13 cellular contexts compared by ENCODE assay signal in genomic region chr1:39110882-39111281, GRCh38.
A peak's percentile ranks its signal among the peaks of the same experiment; 100 is the strongest.
DNase-seq lines count a peak whose midpoint lies in the region; TF ChIP-seq lines count a peak whose summit lies in the region.
"Had no signal": no experiment of that assay in that cellular context is flagged by ENCODE, and none has a peak within 500 bp of the region (broad histone marks: within the 10 kb centered on the region; RNA-seq: fewer than 3 reads in every experiment).

No MANE protein-coding gene starts in this region.

- H3K27me3 ChIP-seq in testis: no peaks in the 10 kb centered on the region
- H3K27me3 ChIP-seq: colonic mucosa had no signal

- POLR2A ChIA-PET in MCF 10A (lab: Yijun Ruan, JAX): interaction anchor here (0.7 to 14.3 kb wide), 11 partner anchors 8 to 298 kb away, joined by 3 to 427 read pairs (median 6); no protein-coding TSS in a partner anchor
- POLR2A ChIA-PET in activated CD4-positive, alpha-beta memory T cell treated with anti-CD3 and anti-CD28 coated beads for 36 hours (lab: Charles Lee): no interaction called here

- peak overlapping the region; percentile 14 to 33 for H3K27ac ChIP-seq in testis
- H3K27ac ChIP-seq: colonic mucosa, parathyroid adenoma had no signal

- H3K9me3 ChIP-seq in testis: no peaks in the 10 kb centered on the region
- H3K9me3 ChIP-seq: colonic mucosa had no signal

- peaks cover 41% of the 10 kb centered on the region for H3K4me1 ChIP-seq in testis

- H3K4me3 ChIP-seq in testis: no peak overlapping the region
- H3K4me3 ChIP-seq: colonic mucosa had no signal

- no peak for TF ChIP-seq POLR2A in testis (IDR thresholded peaks at IDR 0.05)

- H3K4me1 Mint-ChIP-seq in HFFc6 (ENCODE audit: low read depth) (peaks cover 17% of the 10 kb centered on the region), MCF 10A (ENCODE audit: insufficient read depth, unreplicated experiment) (peaks cover 20% of the 10 kb centered on the region)
- H3K4me1 Mint-ChIP-seq in activated CD4-positive, alpha-beta memory T cell treated with anti-CD3 and anti-CD28 coated beads for 36 hours (ENCODE audit: low read depth): peaks cover 14% of the 10 kb centered on the region

- peak overlapping the region; percentile 98 for H3K27ac Mint-ChIP-seq in HFFc6
- H3K27ac Mint-ChIP-seq in MCF 10A (ENCODE audit: low read depth, unreplicated experiment): no peak overlapping the region
- no peak overlapping the region for H3K27ac Mint-ChIP-seq in activated CD4-positive, alpha-beta memory T cell treated with anti-CD3 and anti-CD28 coated beads for 36 hours

- H3K36me3 Mint-ChIP-seq in HFFc6 (ENCODE audit: low read depth) (peaks cover 6% of the 10 kb centered on the region; the same call in 1 of the 2 replicates), MCF 10A (ENCODE audit: insufficient read depth, unreplicated experiment) (no peaks in the 10 kb centered on the region)
- no peaks in the 10 kb centered on the region for H3K36me3 Mint-ChIP-seq in activated CD4-positive, alpha-beta memory T cell treated with anti-CD3 and anti-CD28 coated beads for 36 hours

- peak overlapping the region; percentile 82 for H3K4me3 Mint-ChIP-seq in HFFc6
- H3K4me3 Mint-ChIP-seq in MCF 10A (ENCODE audit: unreplicated experiment): peak overlapping the region; percentile 30
- H3K4me3 Mint-ChIP-seq in activated CD4-positive, alpha-beta memory T cell treated with anti-CD3 and anti-CD28 coated beads for 36 hours: no peak overlapping the region

- no TSS peak for BruUV-seq in MCF 10A (replicated peaks; lab: Mats Ljungman, UMichigan)

- CTCF ChIA-PET in MCF 10A (lab: Yijun Ruan, JAX): interaction anchor here (0.6 to 2.5 kb wide), 10 partner anchors 13 to 301 kb away, joined by 3 to 15 read pairs (median 4); no protein-coding TSS in a partner anchor
- CTCF ChIA-PET in activated CD4-positive, alpha-beta memory T cell treated with anti-CD3 and anti-CD28 coated beads for 36 hours (lab: Charles Lee): interaction anchor here (0.9 to 6.6 kb wide), 4 partner anchors 12 to 148 kb away, joined by 3 to 42 read pairs (median 8); no protein-coding TSS in a partner anchor

- DNase-seq in HFFc6: peak; percentile 76
- DNase-seq in MCF 10A (ENCODE audit: unreplicated experiment): no peak
- peak; percentile 44 for DNase-seq in kidney glomerular epithelial cell (lab: John Stamatoyannopoulos, UW)
- DNase-seq in testis: no peak
- DNase-seq in DMS153 treated with DMSO at 0.1 percent for 48 hours (lab: John Stamatoyannopoulos, UW; ENCODE audit: unreplicated experiment): no peak
- DNase-seq in activated CD4-positive, alpha-beta memory T cell treated with anti-CD3 and anti-CD28 coated beads for 36 hours: no peak
- no peak for DNase-seq in NCI-H748 treated with DMSO at 0.1 percent for 48 hours (lab: John Stamatoyannopoulos, UW)
- DNase-seq in GM19238 (ENCODE audit: insufficient read length, low spot score): no peak
- DNase-seq: activated T-cell treated with anti-CD3 and anti-CD28 coated beads, Interleukin-2, amount 50 U/mL, for 1 hour; Calu3; colonic mucosa; NCI-H1048 had no signal

- H3K27me3 Mint-ChIP-seq in HFFc6 (ENCODE audit: insufficient read depth) (peaks cover 2% of the 10 kb centered on the region; the same call in 1 of the 2 replicates), MCF 10A (ENCODE audit: insufficient read depth, unreplicated experiment) (no peaks in the 10 kb centered on the region)
- peaks cover 6% of the 10 kb centered on the region for H3K27me3 Mint-ChIP-seq in activated CD4-positive, alpha-beta memory T cell treated with anti-CD3 and anti-CD28 coated beads for 36 hours

- H3K9me3 Mint-ChIP-seq in HFFc6 (no peaks in the 10 kb centered on the region), MCF 10A (ENCODE audit: unreplicated experiment) (no peaks in the 10 kb centered on the region)
- H3K9me3 Mint-ChIP-seq in activated CD4-positive, alpha-beta memory T cell treated with anti-CD3 and anti-CD28 coated beads for 36 hours: no peaks in the 10 kb centered on the region

- intact Hi-C loops in MCF 10A (cut with micrococcal nuclease) (no loop called here), testis (cut with DNase I; ENCODE audit: low total_unique reads) (no loop called here)
- intact Hi-C loops in activated CD4-positive, alpha-beta memory T cell treated with anti-CD3 and anti-CD28 coated beads for 36 hours (cut with micrococcal nuclease): no loop called here

- TF ChIP-seq CTCF in HFFc6 (IDR thresholded peaks at IDR 0.05): no peak
- TF ChIP-seq CTCF in MCF 10A (IDR thresholded peaks at IDR 0.05; ENCODE audit: unreplicated experiment): no peak
- no peak for TF ChIP-seq CTCF in testis (IDR thresholded peaks at IDR 0.05)

- 75 to 83% methylated on average over 1 of the region's 1 CpG for WGBS in testis, 2 donors

- H3K36me3 ChIP-seq in testis (ENCODE audit: low read depth, missing control alignments): no peaks in the 10 kb centered on the region
- H3K36me3 ChIP-seq: colonic mucosa had no signal

Comparison
In these comparisons a context has a peak if more than half of its experiments do, and no peak if none do; other contexts are left out.
1. DNase-seq: peak in HFFc6 (single experiment) and kidney glomerular epithelial cell (single experiment); none in MCF 10A (single experiment), testis (single experiment), DMS153 treated with DMSO at 0.1 percent for 48 hours (single experiment), activated CD4-positive, alpha-beta memory T cell treated with anti-CD3 and anti-CD28 coated beads for 36 hours (single experiment), NCI-H748 treated with DMSO at 0.1 percent for 48 hours (single experiment) and GM19238 (single experiment).